ENCODE assay signal across 19 cellular contexts in genomic region chr14:102427642-102428041, GRCh38.
A peak's percentile ranks its signal among the peaks of the same experiment; 100 is the strongest.
DNase-seq lines count a peak whose midpoint lies in the region; ATAC-seq and TF ChIP-seq lines count a peak whose summit lies in the region.
"Had no signal": no experiment of that assay in that cellular context is flagged by ENCODE, and none has a peak within 500 bp of the region (broad histone marks: within the 10 kb centered on the region; RNA-seq: fewer than 3 reads in every experiment).

No MANE protein-coding gene starts in this region.

- peaks cover 2% of the 10 kb centered on the region for H3K27me3 Mint-ChIP-seq in endothelial cell (ENCODE audit: unreplicated experiment)
- H3K27me3 Mint-ChIP-seq: CD4-positive, CD25-positive, alpha-beta regulatory T cell; CD8-positive, alpha-beta memory T cell had no signal

- ATAC-seq in Right ventricle myocardium superior (ENCODE audit: poor library complexity) (peak; percentile 39), left cardiac atrium (no peak)

- H3K4me2 ChIP-seq in osteoblast (ENCODE audit: insufficient read depth, low read length), result no peak overlapping the region

- H3K4me1 ChIP-seq in osteoblast (ENCODE audit: insufficient read depth, low read length), result no peaks in the 10 kb centered on the region
- H3K4me1 ChIP-seq in testis, result no peaks in the 10 kb centered on the region
- H3K4me1 ChIP-seq: BE2C, HAP-1 had no signal

- TF ChIP-seq CTCF in endothelial cell (IDR thresholded peaks at IDR 0.05; ENCODE audit: unreplicated experiment) (no peak), osteoblast (IDR thresholded peaks at IDR 0.05; ENCODE audit: extremely low read depth, low read depth, low read length) (no peak), testis (IDR thresholded peaks at IDR 0.05) (no peak)

- no peak for DNase-seq in Right ventricle myocardium superior
- no peak for DNase-seq in left cardiac atrium
- no peak for DNase-seq in endothelial cell (ENCODE audit: low spot score)
- peak; percentile 25 for DNase-seq in osteoblast (ENCODE audit: insufficient read length, low spot score, missing footprints)
- DNase-seq in HPDE6-E6E7 (ENCODE audit: extremely low spot score), result no peak
- DNase-seq in testis, result no peak
- DNase-seq in NCI-H1092 (lab: John Stamatoyannopoulos, UW), result no peak
- DNase-seq: ACHN; BE2C; C1 segment of cervical spinal cord; CD4-positive, CD25-positive, alpha-beta regulatory T cell; CD8-positive, alpha-beta memory T cell; COR-L47; DMS 273 treated with DMSO at 0.1 percent for 48 hours; DMS53; DND-41; IMR-90 had no signal

- H3K27ac ChIP-seq in osteoblast (ENCODE audit: low read depth, low read length) (no peak overlapping the region), testis (no peak overlapping the region)
- H3K27ac ChIP-seq: HL-60 had no signal

- H3K4me3 ChIP-seq in osteoblast (ENCODE audit: insufficient read depth, low read length) (no peak overlapping the region), testis (no peak overlapping the region)
- H3K4me3 ChIP-seq: HAP-1 had no signal

- intact Hi-C loops in Right ventricle myocardium superior (cut with DNase I), result no loop called here
- intact Hi-C loops in left cardiac atrium (cut with DNase I), result no loop called here
- intact Hi-C loops in testis (cut with DNase I; ENCODE audit: low total_unique reads), result no loop called here

- H3K36me3 ChIP-seq in osteoblast (ENCODE audit: insufficient read depth, low read length) (peaks cover 12% of the 10 kb centered on the region), testis (ENCODE audit: low read depth, missing control alignments) (no peaks in the 10 kb centered on the region)
- H3K36me3 ChIP-seq: BE2C, HAP-1 had no signal

- H3K36me3 Mint-ChIP-seq in endothelial cell (ENCODE audit: low read depth, unreplicated experiment), result peaks cover 26% of the 10 kb centered on the region

- H3K9me3 ChIP-seq in osteoblast (ENCODE audit: low read depth, low read length) (no peaks in the 10 kb centered on the region), testis (no peaks in the 10 kb centered on the region)
- H3K9me3 ChIP-seq: BE2C, HAP-1 had no signal

- H3K27me3 ChIP-seq in osteoblast (ENCODE audit: insufficient read depth, low read length) (no peaks in the 10 kb centered on the region), testis (no peaks in the 10 kb centered on the region)
- H3K27me3 ChIP-seq: BE2C had no signal

- no peaks in the 10 kb centered on the region for H4K20me1 ChIP-seq in osteoblast (ENCODE audit: insufficient read depth, low read length)

- no peaks in the 10 kb centered on the region for H3K9me3 Mint-ChIP-seq in endothelial cell (ENCODE audit: unreplicated experiment)
- H3K9me3 Mint-ChIP-seq: CD8-positive, alpha-beta memory T cell had no signal

- H3K27ac Mint-ChIP-seq in endothelial cell (ENCODE audit: unreplicated experiment), result no peak overlapping the region
- H3K27ac Mint-ChIP-seq: CD8-positive, alpha-beta memory T cell had no signal

- 94 to 95% methylated on average over 12 of the region's 12 CpGs for WGBS in testis, 2 donors

- no peaks in the 10 kb centered on the region for H3K4me1 Mint-ChIP-seq in endothelial cell (ENCODE audit: unreplicated experiment)
- H3K4me1 Mint-ChIP-seq: CD4-positive, CD25-positive, alpha-beta regulatory T cell; CD8-positive, alpha-beta memory T cell had no signal

- TF ChIP-seq POLR2A in testis (IDR thresholded peaks at IDR 0.05), result no peak

- peak overlapping the region; percentile 14 for H3K4me3 Mint-ChIP-seq in endothelial cell (ENCODE audit: unreplicated experiment)
- H3K4me3 Mint-ChIP-seq: CD4-positive, CD25-positive, alpha-beta regulatory T cell; CD8-positive, alpha-beta memory T cell had no signal

- no peaks in the 10 kb centered on the region for H3K79me2 ChIP-seq in osteoblast (ENCODE audit: insufficient read depth, low read length)

- no peak overlapping the region for H2AFZ ChIP-seq in osteoblast (ENCODE audit: low read length)
